1 cellular context compared by ENCODE assay signal in the genomic region with DNA sequence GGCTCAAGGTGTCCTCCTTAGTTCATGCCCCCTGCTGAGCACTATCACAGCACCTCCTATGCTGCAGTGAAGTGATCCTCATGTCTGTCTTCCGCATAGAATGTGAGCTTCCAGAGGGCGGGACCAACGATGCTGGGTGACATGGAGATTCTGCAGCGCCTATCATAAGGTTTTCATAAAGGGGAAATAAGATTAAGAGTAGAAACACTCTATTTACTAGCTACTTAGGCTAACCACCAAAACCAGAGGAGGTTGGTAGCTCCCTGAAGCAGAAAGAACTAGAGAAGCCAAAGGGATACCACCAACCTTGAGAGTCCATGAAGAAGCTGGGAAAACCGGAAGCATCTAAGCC.
TF ChIP-seq lines count a peak whose summit lies in the region.

No MANE protein-coding gene starts in this region.

TF ChIP-seq in HepG2, 621 proteins besides CTCF, POLR2A, EP300 and RAD21:
- TF ChIP-seq, protein P1, sequence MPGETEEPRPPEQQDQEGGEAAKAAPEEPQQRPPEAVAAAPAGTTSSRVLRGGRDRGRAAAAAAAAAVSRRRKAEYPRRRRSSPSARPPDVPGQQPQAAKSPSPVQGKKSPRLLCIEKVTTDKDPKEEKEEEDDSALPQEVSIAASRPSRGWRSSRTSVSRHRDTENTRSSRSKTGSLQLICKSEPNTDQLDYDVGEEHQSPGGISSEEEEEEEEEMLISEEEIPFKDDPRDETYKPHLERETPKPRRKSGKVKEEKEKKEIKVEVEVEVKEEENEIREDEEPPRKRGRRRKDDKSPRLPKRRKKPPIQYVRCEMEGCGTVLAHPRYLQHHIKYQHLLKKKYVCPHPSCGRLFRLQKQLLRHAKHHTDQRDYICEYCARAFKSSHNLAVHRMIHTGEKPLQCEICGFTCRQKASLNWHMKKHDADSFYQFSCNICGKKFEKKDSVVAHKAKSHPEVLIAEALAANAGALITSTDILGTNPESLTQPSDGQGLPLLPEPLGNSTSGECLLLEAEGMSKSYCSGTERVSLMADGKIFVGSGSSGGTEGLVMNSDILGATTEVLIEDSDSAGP (CRISPR knock-in tag; IDR thresholded peaks at IDR 0.05; ENCODE audit: borderline replicate concordance): no peak
- TF ChIP-seq, protein P2, sequence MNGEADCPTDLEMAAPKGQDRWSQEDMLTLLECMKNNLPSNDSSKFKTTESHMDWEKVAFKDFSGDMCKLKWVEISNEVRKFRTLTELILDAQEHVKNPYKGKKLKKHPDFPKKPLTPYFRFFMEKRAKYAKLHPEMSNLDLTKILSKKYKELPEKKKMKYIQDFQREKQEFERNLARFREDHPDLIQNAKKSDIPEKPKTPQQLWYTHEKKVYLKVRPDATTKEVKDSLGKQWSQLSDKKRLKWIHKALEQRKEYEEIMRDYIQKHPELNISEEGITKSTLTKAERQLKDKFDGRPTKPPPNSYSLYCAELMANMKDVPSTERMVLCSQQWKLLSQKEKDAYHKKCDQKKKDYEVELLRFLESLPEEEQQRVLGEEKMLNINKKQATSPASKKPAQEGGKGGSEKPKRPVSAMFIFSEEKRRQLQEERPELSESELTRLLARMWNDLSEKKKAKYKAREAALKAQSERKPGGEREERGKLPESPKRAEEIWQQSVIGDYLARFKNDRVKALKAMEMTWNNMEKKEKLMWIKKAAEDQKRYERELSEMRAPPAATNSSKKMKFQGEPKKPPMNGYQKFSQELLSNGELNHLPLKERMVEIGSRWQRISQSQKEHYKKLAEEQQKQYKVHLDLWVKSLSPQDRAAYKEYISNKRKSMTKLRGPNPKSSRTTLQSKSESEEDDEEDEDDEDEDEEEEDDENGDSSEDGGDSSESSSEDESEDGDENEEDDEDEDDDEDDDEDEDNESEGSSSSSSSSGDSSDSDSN (CRISPR knock-in tag; IDR thresholded peaks at IDR 0.05): no peak
- TF ChIP-seq ZKSCAN8 (CRISPR knock-in tag; IDR thresholded peaks at IDR 0.05; ENCODE audit: borderline replicate concordance) (no peak), ZNF547 (CRISPR knock-in tag; IDR thresholded peaks at IDR 0.05) (no peak), ZNF557 (CRISPR knock-in tag; IDR thresholded peaks at IDR 0.05) (no peak), TCF12 (IDR thresholded peaks at IDR 0.05) (no peak), TCF12 (CRISPR knock-in tag; IDR thresholded peaks at IDR 0.05) (no peak), ZNF143 (CRISPR knock-in tag; IDR thresholded peaks at IDR 0.05) (no peak)
